ENCODE assay signal across 24 cellular contexts in the genomic region with DNA sequence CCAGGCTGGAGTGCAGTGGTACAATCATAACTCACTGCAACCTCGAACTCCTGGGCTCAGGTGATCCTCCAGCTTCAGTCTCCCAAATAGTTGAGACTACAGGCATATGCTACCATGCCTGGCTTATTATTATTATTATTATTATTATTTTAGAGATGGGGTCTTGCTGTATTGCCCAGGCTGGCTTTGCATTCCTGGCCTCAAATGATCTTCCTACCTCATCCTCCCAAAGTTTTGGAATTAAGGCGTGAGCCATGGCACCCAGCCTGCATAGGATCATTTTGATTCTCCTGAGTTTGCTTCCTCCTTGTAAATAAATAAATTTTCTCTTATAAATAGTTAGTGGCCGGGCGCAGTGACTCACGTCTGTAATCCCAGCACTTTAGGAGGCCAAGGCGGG. TPM values are rescaled to one million over a fixed set of nuclear protein-coding genes. Genes with fewer than 3 reads are reported as not detected.
"Had no signal": no experiment of that assay in that cellular context is flagged by ENCODE, and none has a peak within 500 bp of the region (broad histone marks: within the 10 kb centered on the region; RNA-seq: fewer than 3 reads in every experiment).

No MANE protein-coding gene starts in this region.

- DNase-seq: IMR-90; MV-4-11; NCI-H1048; NCI-H1105; NCI-H1417; NCI-H1436 treated with DMSO at 0.1 percent for 48 hours; NCI-H1694; NCI-H187 treated with DMSO at 0.1 percent for 48 hours; NCI-H2029 treated with DMSO at 0.1 percent for 48 hours; NCI-H2171 treated with DMSO at 0.1 percent for 48 hours; NCI-H2227 treated with DMSO at 0.1 percent for 48 hours; NCI-H524; NCI-H526 treated with DMSO at 0.1 percent for 48 hours; NCI-H748 treated with DMSO at 0.1 percent for 48 hours; NK-92 treated with Interleukin-12 subunit alpha and Interleukin-12 subunit beta, amount 100 ng/mL, for 24 hours; PC-3; SHP77; T-helper 1 cell had no signal

- H3K9ac ChIP-seq: KMS-11 had no signal

- H3K27ac ChIP-seq: KMS-11, RWPE1 had no signal

- H3K4me2 ChIP-seq: KMS-11 had no signal

- ATAC-seq: Panc1, PC-3, SK-N-SH treated with all-trans-retinoic acid at 6 μM for 48 hours had no signal

RNA-seq across cellular contexts. Expression of gene AGMAT, which starts 38.6 kb away (rescaled TPM):
- total RNA-seq: MCF 10A, SK-MEL-5 had no signal
